1 cellular context compared by ENCODE assay signal in genomic region chr7:66415659-66416265, GRCh38.
TF ChIP-seq lines count a peak whose summit lies in the region.

No MANE protein-coding gene starts in this region.

TF ChIP-seq in IMR-90, 13 proteins besides CTCF, POLR2A, EP300 and RAD21:
- TF ChIP-seq ELK1 (IDR thresholded peaks at IDR 0.05; ENCODE audit: borderline replicate concordance, low read depth, low read length): no peak
